ENCODE assay signal across 8 cellular contexts in the genomic region with DNA sequence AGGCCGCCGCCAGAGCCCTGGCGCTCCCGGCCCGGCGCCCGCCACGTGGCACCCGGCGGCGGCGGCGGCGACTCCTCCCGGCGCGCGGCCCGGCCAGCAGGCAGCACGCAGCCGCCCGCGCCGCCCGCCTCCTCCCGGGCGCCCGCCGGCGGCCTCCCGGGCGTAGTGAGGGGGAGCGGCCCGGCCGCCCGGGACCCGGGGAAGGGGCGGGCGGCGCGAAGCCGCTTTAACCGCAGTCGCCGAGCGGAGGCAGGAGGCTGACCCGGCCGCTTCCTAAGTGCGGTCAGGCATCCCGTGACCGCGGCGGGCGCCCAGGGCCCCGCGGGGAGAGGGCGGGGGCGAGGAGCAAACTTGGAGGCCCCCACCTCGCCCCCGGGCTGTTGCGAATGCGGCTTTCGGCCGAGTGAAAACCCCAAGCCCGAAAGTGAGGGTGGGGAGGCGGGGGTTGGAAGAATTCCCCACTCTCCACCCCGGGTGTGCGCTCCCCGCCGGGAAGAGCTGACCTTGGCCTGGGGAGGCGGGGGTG. TPM values are rescaled to one million over a fixed set of nuclear protein-coding genes. Genes with fewer than 3 reads are reported as not detected.
A peak's percentile ranks its signal among the peaks of the same experiment; 100 is the strongest.
DNase-seq lines count a peak whose midpoint lies in the region; ATAC-seq, FAIRE-seq and TF ChIP-seq lines count a peak whose summit lies in the region.

No MANE protein-coding gene starts in this region.

- peaks cover 45% of the 10 kb centered on the region for H3K4me1 Mint-ChIP-seq in HFFc6 (ENCODE audit: low read depth)
- H3K4me1 Mint-ChIP-seq in activated CD8-positive, alpha-beta memory T cell treated with anti-CD3 and anti-CD28 coated beads, Interleukin-2, amount 10 ng/mL, durations not matched to agents 7 days and 5 days = peaks cover 52% of the 10 kb centered on the region

- H3K4me3 ChIP-seq in esophagus muscularis mucosa = peak overlapping the region; percentile 74 to 80 (median 76)
- H3K4me3 ChIP-seq in mucosa of stomach (ENCODE audit: low read length) = peak overlapping the region; percentile 6
- peak overlapping the region; percentile 80 for H3K4me3 ChIP-seq in thoracic aorta

- H3K9ac ChIP-seq in mucosa of stomach (ENCODE audit: low read length) = peak overlapping the region; percentile 89

- in situ Hi-C loops in GM13976 (cut with MboI; ENCODE audit: low sequenced_read_pairs, unreplicated experiment) = loop anchor here (10.0 to 25.0 kb wide), 2 partner anchors 181 to 347 kb away; no protein-coding TSS in a partner anchor

- H3K9me3 ChIP-seq in esophagus muscularis mucosa (no peaks in the 10 kb centered on the region), mucosa of stomach (ENCODE audit: control insufficient read depth, low read length) (no peaks in the 10 kb centered on the region), thoracic aorta (no peaks in the 10 kb centered on the region)

- H3K4me1 ChIP-seq in esophagus muscularis mucosa (peaks cover 40 to 86% (median 74%) of the 10 kb centered on the region in 4 donors), mucosa of stomach (ENCODE audit: control insufficient read depth, insufficient read depth, low read length) (peaks cover 47% of the 10 kb centered on the region), thoracic aorta (ENCODE audit: control insufficient read depth in 1 of 2, low read depth in 2 of 2) (peaks cover 22 to 63% of the 10 kb centered on the region in 2 donors)

- H3K27me3 ChIP-seq in esophagus muscularis mucosa (no peaks in the 10 kb centered on the region), mucosa of stomach (ENCODE audit: control insufficient read depth, insufficient read depth, low read length) (no peaks in the 10 kb centered on the region), thoracic aorta (replicated peaks; ENCODE audit: insufficient read depth) (no peaks in the 10 kb centered on the region)

- CTCF ChIA-PET in activated CD8-positive, alpha-beta memory T cell treated with anti-CD3 and anti-CD28 coated beads, Interleukin-2, amount 10 ng/mL, durations not matched to agents 7 days and 5 days (lab: Charles Lee) = interaction anchor here (1.0 to 5.7 kb wide), 2 partner anchors 183 to 353 kb away, joined by 3 to 38 read pairs; no protein-coding TSS in a partner anchor

- FAIRE-seq in HTR-8/SVneo (lab: Jason Lieb, UNC) = no peak

- TF ChIP-seq CTCF in GM13976 (IDR thresholded peaks at IDR 0.05; ENCODE audit: borderline replicate concordance, control extremely low read depth, extremely low read depth, insufficient read depth, missing control alignments) = no peak
- no peak for TF ChIP-seq CTCF in HFFc6 (IDR thresholded peaks at IDR 0.05)
- no peak for TF ChIP-seq CTCF in esophagus muscularis mucosa (IDR thresholded peaks at IDR 0.05)
- TF ChIP-seq CTCF in thoracic aorta (IDR thresholded peaks at IDR 0.05) = no peak

- no CpG with 5 or more reads among the region's 71 CpGs for WGBS in esophagus muscularis mucosa

- H3K27ac Mint-ChIP-seq in HFFc6 = peak overlapping the region; percentile 93; the same call in 1 of the 2 replicates
- H3K27ac Mint-ChIP-seq in activated CD8-positive, alpha-beta memory T cell treated with anti-CD3 and anti-CD28 coated beads, Interleukin-2, amount 10 ng/mL, durations not matched to agents 7 days and 5 days = no peak overlapping the region

- TF ChIP-seq POLR2A in esophagus muscularis mucosa (IDR thresholded peaks at IDR 0.05; ENCODE audit: low read depth) = no peak

- H3K27ac ChIP-seq in esophagus muscularis mucosa (replicated peaks in 1 of 4) (peak overlapping the region; percentile 93 to 98 (median 96)), thoracic aorta (peak overlapping the region; percentile 90 to 97)

- no peak for TF ChIP-seq EP300 in esophagus muscularis mucosa (IDR thresholded peaks at IDR 0.05)

- no peak overlapping the region; the same call in 1 of the 2 replicates for H3K4me3 Mint-ChIP-seq in HFFc6
- H3K4me3 Mint-ChIP-seq in activated CD8-positive, alpha-beta memory T cell treated with anti-CD3 and anti-CD28 coated beads, Interleukin-2, amount 10 ng/mL, durations not matched to agents 7 days and 5 days = no peak overlapping the region

- no peaks in the 10 kb centered on the region for H3K36me3 Mint-ChIP-seq in HFFc6 (ENCODE audit: low read depth)
- peaks cover 2% of the 10 kb centered on the region for H3K36me3 Mint-ChIP-seq in activated CD8-positive, alpha-beta memory T cell treated with anti-CD3 and anti-CD28 coated beads, Interleukin-2, amount 10 ng/mL, durations not matched to agents 7 days and 5 days

- ATAC-seq in activated CD8-positive, alpha-beta memory T cell treated with anti-CD3 and anti-CD28 coated beads, Interleukin-2, amount 10 ng/mL, durations not matched to agents 7 days and 5 days = peak; percentile 20
- peak; percentile 6 for ATAC-seq in thoracic aorta (ENCODE audit: insufficient number of reproducible peaks, low FRiP score, low read depth)

- intact Hi-C loops in esophagus muscularis mucosa (cut with DNase I) = loop anchor here (2.0 to 10.0 kb wide), 3 partner anchors 62 to 269 kb away; no protein-coding TSS in a partner anchor

- H3K36me3 ChIP-seq in esophagus muscularis mucosa (peaks cover 0 to 14% (median 0%) of the 10 kb centered on the region in 4 donors), mucosa of stomach (ENCODE audit: control insufficient read depth, insufficient read depth, low read length) (peaks cover 11% of the 10 kb centered on the region), thoracic aorta (no peaks in the 10 kb centered on the region)

- H3K9me3 Mint-ChIP-seq in HFFc6 = no peaks in the 10 kb centered on the region
- no peaks in the 10 kb centered on the region for H3K9me3 Mint-ChIP-seq in activated CD8-positive, alpha-beta memory T cell treated with anti-CD3 and anti-CD28 coated beads, Interleukin-2, amount 10 ng/mL, durations not matched to agents 7 days and 5 days (ENCODE audit: low read depth)

- DNase-seq in GM13976 (ENCODE audit: low spot score) (peak; percentile 66), HFFc6 (peak; percentile 31), NCI-H1105 treated with DMSO at 0.1 percent for 48 hours (lab: John Stamatoyannopoulos, UW) (peak; percentile 55), esophagus muscularis mucosa (ENCODE audit: extremely low spot score) (peak; percentile 94), thoracic aorta (ENCODE audit: low spot score) (no peak), HTR-8/SVneo (ENCODE audit: insufficient read length, low spot score) (no peak)
- no peak for DNase-seq in activated CD8-positive, alpha-beta memory T cell treated with anti-CD3 and anti-CD28 coated beads, Interleukin-2, amount 10 ng/mL, durations not matched to agents 7 days and 5 days

- peaks cover 19% of the 10 kb centered on the region for H3K27me3 Mint-ChIP-seq in HFFc6 (ENCODE audit: insufficient read depth)
- peaks cover 82% of the 10 kb centered on the region for H3K27me3 Mint-ChIP-seq in activated CD8-positive, alpha-beta memory T cell treated with anti-CD3 and anti-CD28 coated beads, Interleukin-2, amount 10 ng/mL, durations not matched to agents 7 days and 5 days

RNA-seq across cellular contexts. Expression of a gene that starts 1.7 kb away (rescaled TPM):
- 10 to 100 TPM in 4 of 6 experiments, 1 to 10 TPM in 2; 4.8 to 15.1 (median 13.4) TPM for total RNA-seq in HFFc6 (2021; fragmentation: NEBNext Ultra II Directional; extraction: Animal tissue kit (Norgen Biotek cat#: 25700))
- total RNA-seq in activated CD8-positive, alpha-beta memory T cell treated with anti-CD3 and anti-CD28 coated beads, Interleukin-2, amount 10 ng/mL, durations not matched to agents 7 days and 5 days = under 1 TPM; 0.28 to 0.35 TPM
- total RNA-seq in esophagus muscularis mucosa (10 to 100 TPM; 12.0 to 32.3 (median 26.9) TPM), thoracic aorta (10 to 100 TPM; 29.3 to 60.5 TPM)

Comparison
In these comparisons a context has a peak if more than half of its experiments do, and no peak if none do; other contexts are left out.
1. DNase-seq: peak in GM13976 (single experiment), HFFc6 (single experiment), NCI-H1105 treated with DMSO at 0.1 percent for 48 hours (single experiment) and esophagus muscularis mucosa (single experiment); none in activated CD8-positive, alpha-beta memory T cell treated with anti-CD3 and anti-CD28 coated beads, Interleukin-2, amount 10 ng/mL, durations not matched to agents 7 days and 5 days (single experiment), thoracic aorta (single experiment) and HTR-8/SVneo (single experiment).
2. H3K4me3 ChIP-seq: peak in every context shown above with its lines; median percentile 80 in thoracic aorta; 76 in esophagus muscularis mucosa; 6 in mucosa of stomach.
3. RNA of a gene that starts 1.7 kb away (total RNA-seq): 29.3 to 60.5 TPM in thoracic aorta, 12.0 to 32.3 TPM in esophagus muscularis mucosa and 4.8 to 15.1 TPM in HFFc6; 0.28 to 0.35 TPM in activated CD8-positive, alpha-beta memory T cell treated with anti-CD3 and anti-CD28 coated beads, Interleukin-2, amount 10 ng/mL, durations not matched to agents 7 days and 5 days; every median in the first group is over 4 times any median in the second.